ENCODE assay signal across 13 cellular contexts in genomic region chr15:43911235-43911661, GRCh38.
DNase-seq lines count a peak whose midpoint lies in the region; ATAC-seq and TF ChIP-seq lines count a peak whose summit lies in the region.
"Had no signal": no experiment of that assay in that cellular context is flagged by ENCODE, and none has a peak within 500 bp of the region (broad histone marks: within the 10 kb centered on the region; RNA-seq: fewer than 3 reads in every experiment).

No MANE protein-coding gene starts in this region.

- POLR2A ChIA-PET in OCI-LY7 (lab: Charles Lee): no interaction called here

- H3K4me1 Mint-ChIP-seq in GM23338: peaks cover 7% of the 10 kb centered on the region; the same call in 2 of the 3 replicates

- H4K20me1 ChIP-seq in OCI-LY7 (ENCODE audit: insufficient read depth, low read length) (no peaks in the 10 kb centered on the region), GM23338 (replicated peaks; ENCODE audit: insufficient read depth) (no peaks in the 10 kb centered on the region; the same call in 1 of the 2 replicates)

- H3K27ac Mint-ChIP-seq in GM23338: no peak overlapping the region

- DNase-seq in HPDE6-E6E7 (ENCODE audit: extremely low spot score) (peak; percentile 15), astrocyte of the hippocampus (ENCODE audit: low read depth, low spot score) (peak; percentile 96), heart right ventricle (peak in 1 of 2 donors; percentile 63), substantia nigra (lab: John Stamatoyannopoulos, UW) (peak in 42 of 49 donors; percentile 14 to 81 (median 58)), OCI-LY7 (ENCODE audit: low spot score) (no peak), GM23338 (ENCODE audit: low spot score) (no peak), activated gamma-delta T cell (lab: John Stamatoyannopoulos, UW) (no peak)
- no peak for DNase-seq in effector CD8-positive, alpha-beta T cell (lab: John Stamatoyannopoulos, UW)
- DNase-seq: activated CD4-positive, CD25-positive, alpha-beta regulatory T cell treated with anti-CD3 and anti-CD28 coated beads, Interleukin-2, amount 50 U/mL, for 72 hours had no signal

- no peaks in the 10 kb centered on the region for H3K9me3 Mint-ChIP-seq in GM23338

- ATAC-seq in heart right ventricle (peak in 6 of 8 donors; percentile 17 to 69 (median 52)), GM23338 (no peak)
- ATAC-seq: GM12878, HepG2, left lung had no signal

- intact Hi-C loops in heart right ventricle (cut with DNase I): loop anchor here in 2 of 10 donors (1.0 to 10.0 kb wide), 2 partner anchors 38 to 124 kb away; no protein-coding TSS in a partner anchor
- intact Hi-C loops in OCI-LY7 (cut with micrococcal nuclease; ENCODE audit: unreplicated experiment): no loop called here

- H2AFZ ChIP-seq in OCI-LY7 (ENCODE audit: low read length) (no peak overlapping the region), GM23338 (no peak overlapping the region)

- H3K79me2 ChIP-seq in OCI-LY7 (ENCODE audit: insufficient read depth, low read depth, low read length) (no peaks in the 10 kb centered on the region), GM23338 (replicated peaks; ENCODE audit: insufficient read depth) (no peaks in the 10 kb centered on the region)

- no peaks in the 10 kb centered on the region for H3F3A ChIP-seq in GM23338 (replicated peaks; ENCODE audit: low read depth)

- H3K36me3 Mint-ChIP-seq in GM23338 (ENCODE audit: low read depth): peaks cover 18% of the 10 kb centered on the region

- BruUV-seq in OCI-LY7 (replicated peaks; lab: Mats Ljungman, UMichigan): no TSS peak

- H3K36me3 ChIP-seq in heart right ventricle (no peaks in the 10 kb centered on the region), OCI-LY7 (ENCODE audit: insufficient read depth, low read length) (no peaks in the 10 kb centered on the region), GM23338 (ENCODE audit: insufficient read depth) (no peaks in the 10 kb centered on the region; the same call in 1 of the 2 replicates)
- H3K36me3 ChIP-seq: cardiac muscle cell, left lung had no signal

- H3K4me2 ChIP-seq in OCI-LY7 (ENCODE audit: low read length) (no peak overlapping the region), GM23338 (no peak overlapping the region)

- H3K4me3 Mint-ChIP-seq in GM23338: no peak overlapping the region

- H3K27ac ChIP-seq in heart right ventricle (peak overlapping the region in 6 of 10 donors; percentile 27 to 85 (median 62)), substantia nigra (ENCODE audit: low read depth, low read length, poor library complexity, severe bottlenecking) (peak overlapping the region; percentile 65), OCI-LY7 (ENCODE audit: low read depth, low read length, poor library complexity, severe bottlenecking) (no peak overlapping the region), GM23338 (ENCODE audit: low read depth) (no peak overlapping the region)
- H3K27ac ChIP-seq: cardiac muscle cell, left lung had no signal

- TF ChIP-seq CTCF in heart right ventricle (IDR thresholded peaks at IDR 0.05): no peak
- no peak for TF ChIP-seq CTCF in OCI-LY7 (conservative IDR thresholded peaks at IDR 0.05; ENCODE audit: low read length)
- TF ChIP-seq CTCF in GM23338 (conservative IDR thresholded peaks at IDR 0.05; ENCODE audit: low read depth in 2 of 2): no peak

- H3K4me1 ChIP-seq in heart right ventricle (peaks cover 4 to 55% (median 17%) of the 10 kb centered on the region in 9 donors), OCI-LY7 (ENCODE audit: insufficient read depth, low read length, poor library complexity, severe bottlenecking) (no peaks in the 10 kb centered on the region), GM23338 (ENCODE audit: insufficient read depth) (no peaks in the 10 kb centered on the region)
- H3K4me1 ChIP-seq: left lung had no signal

- H3K27me3 ChIP-seq in heart right ventricle (no peaks in the 10 kb centered on the region), GM23338 (ENCODE audit: insufficient read depth) (no peaks in the 10 kb centered on the region)
- H3K27me3 ChIP-seq: cardiac muscle cell, left lung had no signal

- no peaks in the 10 kb centered on the region for H3K9me2 ChIP-seq in OCI-LY7 (ENCODE audit: insufficient read depth, low read length)
- H3K9me2 ChIP-seq in GM23338 (ENCODE audit: insufficient read depth): no peaks in the 10 kb centered on the region

- peaks cover 4% of the 10 kb centered on the region for H3K27me3 Mint-ChIP-seq in GM23338 (ENCODE audit: insufficient read depth, low read depth, poor library complexity)

- H3K4me3 ChIP-seq in heart right ventricle: no peak overlapping the region
- no peak overlapping the region for H3K4me3 ChIP-seq in OCI-LY7 (ENCODE audit: low read depth, low read length, poor library complexity, severe bottlenecking)
- H3K4me3 ChIP-seq in GM23338: no peak overlapping the region
- H3K4me3 ChIP-seq: cardiac muscle cell, GM12878, left lung had no signal

- H3K9me3 ChIP-seq in heart right ventricle (no peaks in the 10 kb centered on the region), OCI-LY7 (ENCODE audit: low read length) (no peaks in the 10 kb centered on the region)
- H3K9me3 ChIP-seq: left lung had no signal

- WGBS in heart right ventricle, 2 donors: 40 to 43% methylated on average over 3 of the region's 3 CpGs

- CTCF ChIA-PET in OCI-LY7 (lab: Charles Lee; ENCODE audit: unreplicated experiment): no interaction called here

TF ChIP-seq in GM23338, 12 proteins besides CTCF, POLR2A, EP300 and RAD21:
- TF ChIP-seq CREB1 (CRISPR knock-in tag; IDR thresholded peaks at IDR 0.05; ENCODE audit: low read depth) (no peak), EZH2 (IDR thresholded peaks at IDR 0.05; ENCODE audit: low read depth, unreplicated experiment) (no peak), REST (IDR thresholded peaks at IDR 0.05; ENCODE audit: unreplicated experiment) (no peak)

Comparison
In these comparisons a context has a peak if more than half of its experiments do, and no peak if none do; other contexts are left out.
1. DNase-seq: peak in HPDE6-E6E7 (single experiment), astrocyte of the hippocampus (single experiment) and substantia nigra (42 of 49); none in OCI-LY7 (single experiment), GM23338 (single experiment), activated gamma-delta T cell (single experiment) and effector CD8-positive, alpha-beta T cell (single experiment).
2. H3K27ac ChIP-seq: peak in heart right ventricle (6 of 10) and substantia nigra (single experiment); none in OCI-LY7 (single experiment) and GM23338 (single experiment).